Comparison of ENCODE assay signal across 19 cellular contexts in genomic region chr6:40359808-40360207, GRCh38.
DNase-seq lines count a peak whose midpoint lies in the region; ATAC-seq and TF ChIP-seq lines count a peak whose summit lies in the region.
"Had no signal": no experiment of that assay in that cellular context is flagged by ENCODE, and none has a peak within 500 bp of the region (broad histone marks: within the 10 kb centered on the region; RNA-seq: fewer than 3 reads in every experiment).

No MANE protein-coding gene starts in this region.

- H2AFZ ChIP-seq in GM23338, result no peak overlapping the region
- no peak overlapping the region for H2AFZ ChIP-seq in trophoblast cell (ENCODE audit: insufficient read depth, low read length, poor library complexity)

- peaks cover 18% of the 10 kb centered on the region for H3K9me2 ChIP-seq in GM23338 (ENCODE audit: insufficient read depth)
- H3K9me2 ChIP-seq: SK-N-SH had no signal

- H3K36me3 Mint-ChIP-seq in GM23338 (ENCODE audit: low read depth), result no peaks in the 10 kb centered on the region
- no peaks in the 10 kb centered on the region for H3K36me3 Mint-ChIP-seq in endodermal cell (ENCODE audit: low read depth)
- peaks cover 0 to 16% (median 0%) of the 10 kb centered on the region in 5 donors for H3K36me3 Mint-ChIP-seq in naive thymus-derived CD4-positive, alpha-beta T cell
- H3K36me3 Mint-ChIP-seq: CD8-positive, alpha-beta memory T cell had no signal

- H4K91ac ChIP-seq in trophoblast cell (ENCODE audit: low read depth, low read length), result no peak overlapping the region

- H3K27ac Mint-ChIP-seq in GM23338, result 0 out of 2 replicates have a peak overlapping the region, but pooled peaks have one; percentile 16
- H3K27ac Mint-ChIP-seq in endodermal cell, result peak overlapping the region; percentile 10
- no peak overlapping the region for H3K27ac Mint-ChIP-seq in naive thymus-derived CD4-positive, alpha-beta T cell
- H3K27ac Mint-ChIP-seq: activated T-helper 2 cell treated with anti-CD3 and anti-CD28 coated beads, Interferon-gamma antibody, Interleukin-2, Interleukin-4, amounts not matched to agents 10 μg/mL and 5 μg/mL and 100 μg/mL, durations not matched to agents 14 hours and 24 hours and 36 hours; CD8-positive, alpha-beta memory T cell had no signal

- no peaks in the 10 kb centered on the region for H3K79me1 ChIP-seq in trophoblast cell (ENCODE audit: low read length)

- in situ Hi-C loops in brain microvascular endothelial cell (cut with HindIII; ENCODE audit: low pct_ligation_motif_present, low sequenced_read_pairs), result no loop called here

- H2AK5ac ChIP-seq in trophoblast cell (ENCODE audit: low read length), result no peak overlapping the region

- H3K36me3 ChIP-seq in GM23338 (ENCODE audit: insufficient read depth) (no peaks in the 10 kb centered on the region), endodermal cell (ENCODE audit: control insufficient read depth, insufficient read depth, low read length) (no peaks in the 10 kb centered on the region), trophoblast cell (ENCODE audit: control insufficient read depth in 1 of 2, insufficient read depth in 2 of 2, low read length in 2 of 2) (no peaks in the 10 kb centered on the region), tibial artery (no peaks in the 10 kb centered on the region), brain microvascular endothelial cell (replicated peaks) (no peaks in the 10 kb centered on the region)
- H3K36me3 ChIP-seq in naive thymus-derived CD4-positive, alpha-beta T cell (ENCODE audit: control insufficient read depth in 2 of 3, insufficient read depth in 3 of 3, low read length in 3 of 3), result no peaks in the 10 kb centered on the region
- H3K36me3 ChIP-seq: HAP-1, prostate gland had no signal

- peak; percentile 99 for ATAC-seq in GM23338
- ATAC-seq in naive thymus-derived CD4-positive, alpha-beta T cell, result no peak
- ATAC-seq: left cardiac atrium; stimulated activated naive CD8-positive, alpha-beta T cell treated with anti-CD3 and anti-CD28 coated beads, Interleukin-15, amount 100 ng/mL, for 72 hours had no signal

- H3K9me3 Mint-ChIP-seq in GM23338 (peaks cover 2% of the 10 kb centered on the region; the same call in 1 of the 3 replicates), endodermal cell (no peaks in the 10 kb centered on the region)
- peaks cover 0 to 3% (median under 1%) of the 10 kb centered on the region in 11 donors for H3K9me3 Mint-ChIP-seq in naive thymus-derived CD4-positive, alpha-beta T cell

- H3K23ac ChIP-seq in trophoblast cell (ENCODE audit: low read length), result no peak overlapping the region

- H4K8ac ChIP-seq in trophoblast cell (ENCODE audit: low read depth, low read length), result no peak overlapping the region

- H3K27me3 ChIP-seq in GM23338 (ENCODE audit: insufficient read depth) (no peaks in the 10 kb centered on the region), endodermal cell (ENCODE audit: control insufficient read depth, insufficient read depth, low read length, poor library complexity, severe bottlenecking) (no peaks in the 10 kb centered on the region), trophoblast cell (ENCODE audit: insufficient read depth, low read length) (no peaks in the 10 kb centered on the region), tibial artery (peaks cover 0 to 9% of the 10 kb centered on the region in 2 donors), brain microvascular endothelial cell (replicated peaks) (no peaks in the 10 kb centered on the region)
- no peaks in the 10 kb centered on the region for H3K27me3 ChIP-seq in naive thymus-derived CD4-positive, alpha-beta T cell (ENCODE audit: control insufficient read depth in 2 of 2, insufficient read depth in 2 of 2, low read length in 2 of 2)

- no peak overlapping the region for H4K12ac ChIP-seq in trophoblast cell (ENCODE audit: low read depth, low read length)

- CTCF ChIA-PET in naive thymus-derived CD4-positive, alpha-beta T cell (lab: Charles Lee), result no interaction called here

- H3K4me1 ChIP-seq in GM23338 (ENCODE audit: insufficient read depth) (peaks cover 45% of the 10 kb centered on the region), endodermal cell (ENCODE audit: control insufficient read depth, insufficient read depth, low read length) (peaks cover 12% of the 10 kb centered on the region), trophoblast cell (ENCODE audit: control insufficient read depth in 1 of 2, insufficient read depth in 2 of 2, low read length in 2 of 2) (no peaks in the 10 kb centered on the region), tibial artery (no peaks in the 10 kb centered on the region)
- H3K4me1 ChIP-seq in naive thymus-derived CD4-positive, alpha-beta T cell (ENCODE audit: control insufficient read depth in 2 of 2, insufficient read depth in 2 of 2, low read length in 2 of 2), result no peaks in the 10 kb centered on the region
- H3K4me1 ChIP-seq: HAP-1, prostate gland had no signal

- no peaks in the 10 kb centered on the region for H4K20me1 ChIP-seq in GM23338 (replicated peaks; ENCODE audit: insufficient read depth)

- H3K4me3 ChIP-seq in GM23338 (no peak overlapping the region), endodermal cell (ENCODE audit: low read length) (no peak overlapping the region), trophoblast cell (ENCODE audit: low read depth, low read length) (no peak overlapping the region), tibial artery (no peak overlapping the region), brain microvascular endothelial cell (ENCODE audit: low read depth, low read length) (no peak overlapping the region)
- no peak overlapping the region for H3K4me3 ChIP-seq in naive thymus-derived CD4-positive, alpha-beta T cell (ENCODE audit: low read length)
- H3K4me3 ChIP-seq: HAP-1, prostate gland had no signal

- no peak overlapping the region for H3K9ac ChIP-seq in endodermal cell (ENCODE audit: extremely low read depth, low read length, poor library complexity, severe bottlenecking)
- H3K9ac ChIP-seq in trophoblast cell (ENCODE audit: low read length), result no peak overlapping the region
- H3K9ac ChIP-seq: SK-N-SH had no signal

- intact Hi-C loops in naive thymus-derived CD4-positive, alpha-beta T cell (cut with micrococcal nuclease), result loop anchor here in 1 of 2 donors (5.0 kb wide), 1 partner anchor 37 kb away; no protein-coding TSS in a partner anchor
- intact Hi-C loops in cardiac septum (cut with DNase I) (no loop called here), tibial artery (cut with DNase I; ENCODE audit: low total_unique reads) (no loop called here)

- no peak overlapping the region for H2BK12ac ChIP-seq in trophoblast cell (ENCODE audit: low read length)

- DNase-seq in GM23338 (ENCODE audit: low spot score) (peak; percentile 96), NCI-H2196 treated with DMSO at 0.1 percent for 48 hours (lab: John Stamatoyannopoulos, UW; ENCODE audit: unreplicated experiment) (peak; percentile 73), endodermal cell (peak; percentile 93), trophoblast cell (peak; percentile 25 to 63), cardiac septum (ENCODE audit: low spot score) (no peak), tibial artery (no peak), brain microvascular endothelial cell (no peak)
- DNase-seq in naive thymus-derived CD4-positive, alpha-beta T cell, result no peak
- DNase-seq: activated CD4-positive, alpha-beta T cell treated with anti-CD3 and anti-CD28 coated beads for 1 hour; CD8-positive, alpha-beta memory T cell; left cardiac atrium; midbrain; SK-N-SH; stimulated activated CD4-positive, alpha-beta T cell treated with anti-CD3 and anti-CD28 coated beads, Interleukin-2, amount 100 ng/mL, for 48 hours; stimulated activated naive CD8-positive, alpha-beta T cell treated with anti-CD3 and anti-CD28 coated beads, Interleukin-15, amount 100 ng/mL, for 72 hours; T1000 had no signal

- H3K4me3 Mint-ChIP-seq in GM23338 (no peak overlapping the region; the same call in 2 of the 3 replicates), endodermal cell (no peak overlapping the region)
- H3K4me3 Mint-ChIP-seq in naive thymus-derived CD4-positive, alpha-beta T cell, result no peak overlapping the region
- H3K4me3 Mint-ChIP-seq: CD8-positive, alpha-beta memory T cell; stimulated activated naive CD8-positive, alpha-beta T cell treated with anti-CD3 and anti-CD28 coated beads, Interleukin-15, amount 100 ng/mL, for 72 hours had no signal

- H3K4me1 Mint-ChIP-seq in GM23338 (peaks cover 52% of the 10 kb centered on the region), endodermal cell (peaks cover 31% of the 10 kb centered on the region)
- H3K4me1 Mint-ChIP-seq in naive thymus-derived CD4-positive, alpha-beta T cell, result peaks cover 0 to 18% (median 0%) of the 10 kb centered on the region in 7 donors
- H3K4me1 Mint-ChIP-seq: CD8-positive, alpha-beta memory T cell had no signal

- H3K4ac ChIP-seq in trophoblast cell (ENCODE audit: low read depth, low read length), result no peak overlapping the region

- 50% methylated on average over 2 of the region's 2 CpGs; no CpG with 5 or more reads in 1 of the 2 experiments for WGBS in endodermal cell (ENCODE audit: insufficient coverage in 1 of 2, insufficient read length in 1 of 2), 2 experiments
- no CpG with 5 or more reads among the region's 2 CpGs for WGBS in trophoblast cell (ENCODE audit: extremely low coverage, insufficient coverage, insufficient read length)

- H3K79me2 ChIP-seq in GM23338 (replicated peaks; ENCODE audit: insufficient read depth), result no peaks in the 10 kb centered on the region
- no peaks in the 10 kb centered on the region for H3K79me2 ChIP-seq in trophoblast cell (ENCODE audit: control insufficient read depth, insufficient read depth, low read length, poor library complexity)

- H3K14ac ChIP-seq in trophoblast cell (ENCODE audit: low read length), result no peak overlapping the region

- H2BK120ac ChIP-seq in trophoblast cell (ENCODE audit: insufficient read depth, low read length, poor library complexity), result no peak overlapping the region

- H3F3A ChIP-seq in GM23338 (replicated peaks; ENCODE audit: low read depth), result no peaks in the 10 kb centered on the region

- H3K27ac ChIP-seq in GM23338 (ENCODE audit: low read depth), result peak overlapping the region; percentile 73; the same call in 1 of the 2 replicates
- H3K27ac ChIP-seq in endodermal cell (ENCODE audit: low read depth, low read length), result no peak overlapping the region
- no peak overlapping the region for H3K27ac ChIP-seq in trophoblast cell (ENCODE audit: low read depth, low read length)
- H3K27ac ChIP-seq in naive thymus-derived CD4-positive, alpha-beta T cell (ENCODE audit: low read depth, low read length), result no peak overlapping the region
- H3K27ac ChIP-seq in tibial artery, result no peak overlapping the region
- H3K27ac ChIP-seq in brain microvascular endothelial cell, result no peak overlapping the region
- H3K27ac ChIP-seq: prostate gland had no signal

- no peak overlapping the region for H3K18ac ChIP-seq in trophoblast cell (ENCODE audit: low read length)

- no peak overlapping the region for H2BK5ac ChIP-seq in trophoblast cell (ENCODE audit: low read depth, low read length, poor library complexity)

- no peaks in the 10 kb centered on the region for H3K27me3 Mint-ChIP-seq in GM23338 (ENCODE audit: insufficient read depth, low read depth, poor library complexity)
- no peaks in the 10 kb centered on the region for H3K27me3 Mint-ChIP-seq in endodermal cell (ENCODE audit: insufficient read depth)
- H3K27me3 Mint-ChIP-seq in naive thymus-derived CD4-positive, alpha-beta T cell, result peaks cover 0 to 30% (median 28%) of the 10 kb centered on the region in 5 donors

- POLR2A ChIA-PET in naive thymus-derived CD4-positive, alpha-beta T cell (lab: Charles Lee), result no interaction called here

- TF ChIP-seq CTCF in GM23338 (conservative IDR thresholded peaks at IDR 0.05; ENCODE audit: low read depth in 2 of 2), result no peak
- TF ChIP-seq CTCF in endodermal cell (conservative IDR thresholded peaks at IDR 0.05), result no peak
- no peak for TF ChIP-seq CTCF in tibial artery (IDR thresholded peaks at IDR 0.05)
- TF ChIP-seq CTCF in brain microvascular endothelial cell (IDR thresholded peaks at IDR 0.05; ENCODE audit: low read depth, low read length, missing control alignments), result no peak

- no peak overlapping the region; the same call in 1 of the 2 replicates for H3K4me2 ChIP-seq in GM23338
- H3K4me2 ChIP-seq in trophoblast cell (ENCODE audit: low read length), result no peak overlapping the region
- H3K4me2 ChIP-seq: SK-N-SH had no signal

- no peaks in the 10 kb centered on the region for H3K9me3 ChIP-seq in endodermal cell (ENCODE audit: control insufficient read depth, low read length)
- H3K9me3 ChIP-seq in trophoblast cell (ENCODE audit: insufficient read depth, low read depth, low read length), result no peaks in the 10 kb centered on the region
- no peaks in the 10 kb centered on the region for H3K9me3 ChIP-seq in naive thymus-derived CD4-positive, alpha-beta T cell (ENCODE audit: control insufficient read depth in 2 of 3, low read length in 3 of 3)
- no peaks in the 10 kb centered on the region for H3K9me3 ChIP-seq in tibial artery
- H3K9me3 ChIP-seq: HAP-1, prostate gland, SK-N-SH had no signal

Comparison
In these comparisons a context has a peak if more than half of its experiments do, and no peak if none do; other contexts are left out.
1. DNase-seq: peak in GM23338 (single experiment), NCI-H2196 treated with DMSO at 0.1 percent for 48 hours (single experiment), endodermal cell (single experiment) and trophoblast cell (2 of 2); none in naive thymus-derived CD4-positive, alpha-beta T cell (0 of 9), cardiac septum (single experiment), tibial artery (0 of 2) and brain microvascular endothelial cell (single experiment).
2. H3K27ac Mint-ChIP-seq: peak in GM23338 (single experiment) and endodermal cell (single experiment); none in naive thymus-derived CD4-positive, alpha-beta T cell (0 of 9).